1 cellular context compared by ENCODE assay signal in the genomic region with DNA sequence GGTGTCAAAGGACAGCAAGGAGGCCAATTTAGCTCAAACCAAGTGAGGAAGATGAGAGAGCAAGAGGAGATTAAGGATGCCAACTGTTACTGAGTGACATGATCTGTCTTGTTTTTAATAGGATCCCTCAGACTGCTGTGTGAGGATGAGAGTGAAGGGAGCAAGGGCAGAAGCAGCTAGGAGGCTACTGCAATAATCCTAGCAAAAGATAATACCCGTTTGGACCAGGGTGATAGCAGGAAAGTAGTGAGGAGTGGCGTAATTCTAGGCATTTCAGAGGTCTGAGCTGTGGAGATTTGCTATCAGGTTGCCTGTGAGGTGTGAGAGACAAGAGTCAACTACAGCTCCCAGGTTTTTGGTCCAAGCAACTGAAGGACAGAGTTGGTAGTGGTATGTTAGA.
TF ChIP-seq lines count a peak whose summit lies in the region.

No MANE protein-coding gene starts in this region.

TF ChIP-seq in K562, 482 proteins besides CTCF, POLR2A, EP300 and RAD21 (continued from another document and continues in another):
- no peak for TF ChIP-seq GABPB1 (CRISPR knock-in tag; IDR thresholded peaks at IDR 0.05)
- TF ChIP-seq CCAR2 (IDR thresholded peaks at IDR 0.05; ENCODE audit: low read depth, low read length) = no peak
- no peak for TF ChIP-seq CXXC5 (CRISPR knock-in tag; IDR thresholded peaks at IDR 0.05)
- TF ChIP-seq, protein P1, sequence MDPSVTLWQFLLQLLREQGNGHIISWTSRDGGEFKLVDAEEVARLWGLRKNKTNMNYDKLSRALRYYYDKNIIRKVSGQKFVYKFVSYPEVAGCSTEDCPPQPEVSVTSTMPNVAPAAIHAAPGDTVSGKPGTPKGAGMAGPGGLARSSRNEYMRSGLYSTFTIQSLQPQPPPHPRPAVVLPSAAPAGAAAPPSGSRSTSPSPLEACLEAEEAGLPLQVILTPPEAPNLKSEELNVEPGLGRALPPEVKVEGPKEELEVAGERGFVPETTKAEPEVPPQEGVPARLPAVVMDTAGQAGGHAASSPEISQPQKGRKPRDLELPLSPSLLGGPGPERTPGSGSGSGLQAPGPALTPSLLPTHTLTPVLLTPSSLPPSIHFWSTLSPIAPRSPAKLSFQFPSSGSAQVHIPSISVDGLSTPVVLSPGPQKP (CRISPR knock-in tag; IDR thresholded peaks at IDR 0.05) = no peak
- no peak for TF ChIP-seq STAT5B (CRISPR knock-in tag; IDR thresholded peaks at IDR 0.05)
- TF ChIP-seq, protein P2, sequence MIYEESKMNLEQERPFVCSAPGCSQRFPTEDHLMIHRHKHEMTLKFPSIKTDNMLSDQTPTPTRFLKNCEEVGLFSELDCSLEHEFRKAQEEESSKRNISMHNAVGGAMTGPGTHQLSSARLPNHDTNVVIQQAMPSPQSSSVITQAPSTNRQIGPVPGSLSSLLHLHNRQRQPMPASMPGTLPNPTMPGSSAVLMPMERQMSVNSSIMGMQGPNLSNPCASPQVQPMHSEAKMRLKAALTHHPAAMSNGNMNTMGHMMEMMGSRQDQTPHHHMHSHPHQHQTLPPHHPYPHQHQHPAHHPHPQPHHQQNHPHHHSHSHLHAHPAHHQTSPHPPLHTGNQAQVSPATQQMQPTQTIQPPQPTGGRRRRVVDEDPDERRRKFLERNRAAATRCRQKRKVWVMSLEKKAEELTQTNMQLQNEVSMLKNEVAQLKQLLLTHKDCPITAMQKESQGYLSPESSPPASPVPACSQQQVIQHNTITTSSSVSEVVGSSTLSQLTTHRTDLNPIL (CRISPR knock-in tag; IDR thresholded peaks at IDR 0.05) = no peak
- TF ChIP-seq IFI16 (CRISPR knock-in tag; IDR thresholded peaks at IDR 0.05) = no peak
- TF ChIP-seq TAF9B (IDR thresholded peaks at IDR 0.05; ENCODE audit: partially characterized antibody) = no peak
- TF ChIP-seq ZNF766 (CRISPR knock-in tag; conservative IDR thresholded peaks at IDR 0.05) = no peak
- TF ChIP-seq CREBBP (IDR thresholded peaks at IDR 0.05; ENCODE audit: low read depth, low read length) = no peak
- TF ChIP-seq RCOR1 (IDR thresholded peaks at IDR 0.05; ENCODE audit: borderline replicate concordance in 1 of 2, low read depth in 2 of 2, low read length in 2 of 2) = peak; percentile 74 to 95; a peak in 3 of 4 replicates
- peak; percentile 91 for TF ChIP-seq HLTF (IDR thresholded peaks at IDR 0.05)
- TF ChIP-seq KDM2B (CRISPR knock-in tag; IDR thresholded peaks at IDR 0.05) = no peak
- TF ChIP-seq BHLHE40 (IDR thresholded peaks at IDR 0.05; ENCODE audit: low read length) = 0 out of 2 replicates have a peak, but pooled peaks have one; percentile 35
- no peak for TF ChIP-seq ETV1 (tag; conservative IDR thresholded peaks at IDR 0.05; ENCODE audit: low read depth)
- peak; percentile 96 for TF ChIP-seq HDAC2 (IDR thresholded peaks at IDR 0.05)
- TF ChIP-seq BRF1 (IDR thresholded peaks at IDR 0.05; ENCODE audit: borderline replicate concordance, extremely low read depth, insufficient read length) = no peak
- TF ChIP-seq POLR2B (IDR thresholded peaks at IDR 0.05; ENCODE audit: low read depth, partially characterized antibody) = no peak
- TF ChIP-seq, protein P3, sequence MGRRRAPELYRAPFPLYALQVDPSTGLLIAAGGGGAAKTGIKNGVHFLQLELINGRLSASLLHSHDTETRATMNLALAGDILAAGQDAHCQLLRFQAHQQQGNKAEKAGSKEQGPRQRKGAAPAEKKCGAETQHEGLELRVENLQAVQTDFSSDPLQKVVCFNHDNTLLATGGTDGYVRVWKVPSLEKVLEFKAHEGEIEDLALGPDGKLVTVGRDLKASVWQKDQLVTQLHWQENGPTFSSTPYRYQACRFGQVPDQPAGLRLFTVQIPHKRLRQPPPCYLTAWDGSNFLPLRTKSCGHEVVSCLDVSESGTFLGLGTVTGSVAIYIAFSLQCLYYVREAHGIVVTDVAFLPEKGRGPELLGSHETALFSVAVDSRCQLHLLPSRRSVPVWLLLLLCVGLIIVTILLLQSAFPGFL (CRISPR knock-in tag; IDR thresholded peaks at IDR 0.05) = no peak
- TF ChIP-seq FOXJ2 (tag; IDR thresholded peaks at IDR 0.05) = no peak
- TF ChIP-seq, protein P4, sequence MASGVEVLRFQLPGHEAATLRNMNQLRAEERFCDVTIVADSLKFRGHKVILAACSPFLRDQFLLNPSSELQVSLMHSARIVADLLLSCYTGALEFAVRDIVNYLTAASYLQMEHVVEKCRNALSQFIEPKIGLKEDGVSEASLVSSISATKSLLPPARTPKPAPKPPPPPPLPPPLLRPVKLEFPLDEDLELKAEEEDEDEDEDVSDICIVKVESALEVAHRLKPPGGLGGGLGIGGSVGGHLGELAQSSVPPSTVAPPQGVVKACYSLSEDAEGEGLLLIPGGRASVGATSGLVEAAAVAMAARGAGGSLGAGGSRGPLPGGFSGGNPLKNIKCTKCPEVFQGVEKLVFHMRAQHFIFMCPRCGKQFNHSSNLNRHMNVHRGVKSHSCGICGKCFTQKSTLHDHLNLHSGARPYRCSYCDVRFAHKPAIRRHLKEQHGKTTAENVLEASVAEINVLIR (CRISPR knock-in tag; IDR thresholded peaks at IDR 0.05) = no peak
- TF ChIP-seq SOX6 (IDR thresholded peaks at IDR 0.05) = peak; percentile 78; the same call in 1 of the 2 replicates
- no peak for TF ChIP-seq RBM15 (IDR thresholded peaks at IDR 0.05; ENCODE audit: insufficient read depth, low read length)
- TF ChIP-seq ZNF695 (CRISPR knock-in tag; IDR thresholded peaks at IDR 0.05) = no peak
- TF ChIP-seq YY1 (IDR thresholded peaks at IDR 0.05; ENCODE audit: borderline replicate concordance in 1 of 3, control insufficient read depth in 1 of 3, extremely low read depth in 1 of 3, insufficient read depth in 3 of 3, insufficient read length in 1 of 3, insufficient replicate concordance in 2 of 3, low read depth in 1 of 3, low read length in 2 of 3) = no peak
- no peak for TF ChIP-seq ZNF184 (CRISPR knock-in tag; IDR thresholded peaks at IDR 0.05)
- no peak for TF ChIP-seq NONO (IDR thresholded peaks at IDR 0.05; ENCODE audit: low read depth in 2 of 2, low read length in 1 of 2)
- TF ChIP-seq GABPA (tag; conservative IDR thresholded peaks at IDR 0.05; ENCODE audit: low read depth) = no peak
- TF ChIP-seq HIVEP1 (CRISPR knock-in tag; IDR thresholded peaks at IDR 0.05) = no peak
- TF ChIP-seq MCM2 (IDR thresholded peaks at IDR 0.05; ENCODE audit: low read depth) = no peak
- TF ChIP-seq, protein P5, sequence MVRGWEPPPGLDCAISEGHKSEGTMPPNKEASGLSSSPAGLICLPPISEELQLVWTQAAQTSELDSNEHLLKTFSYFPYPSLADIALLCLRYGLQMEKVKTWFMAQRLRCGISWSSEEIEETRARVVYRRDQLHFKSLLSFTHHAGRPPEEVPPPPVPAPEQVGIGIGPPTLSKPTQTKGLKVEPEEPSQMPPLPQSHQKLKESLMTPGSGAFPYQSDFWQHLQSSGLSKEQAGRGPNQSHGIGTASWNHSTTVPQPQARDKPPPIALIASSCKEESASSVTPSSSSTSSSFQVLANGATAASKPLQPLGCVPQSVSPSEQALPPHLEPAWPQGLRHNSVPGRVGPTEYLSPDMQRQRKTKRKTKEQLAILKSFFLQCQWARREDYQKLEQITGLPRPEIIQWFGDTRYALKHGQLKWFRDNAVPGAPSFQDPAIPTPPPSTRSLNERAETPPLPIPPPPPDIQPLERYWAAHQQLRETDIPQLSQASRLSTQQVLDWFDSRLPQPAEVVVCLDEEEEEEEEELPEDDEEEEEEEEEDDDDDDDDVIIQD (CRISPR knock-in tag; IDR thresholded peaks at IDR 0.05) = no peak
- no peak for TF ChIP-seq MCM5 (IDR thresholded peaks at IDR 0.05; ENCODE audit: low read depth)
- TF ChIP-seq, protein P6, sequence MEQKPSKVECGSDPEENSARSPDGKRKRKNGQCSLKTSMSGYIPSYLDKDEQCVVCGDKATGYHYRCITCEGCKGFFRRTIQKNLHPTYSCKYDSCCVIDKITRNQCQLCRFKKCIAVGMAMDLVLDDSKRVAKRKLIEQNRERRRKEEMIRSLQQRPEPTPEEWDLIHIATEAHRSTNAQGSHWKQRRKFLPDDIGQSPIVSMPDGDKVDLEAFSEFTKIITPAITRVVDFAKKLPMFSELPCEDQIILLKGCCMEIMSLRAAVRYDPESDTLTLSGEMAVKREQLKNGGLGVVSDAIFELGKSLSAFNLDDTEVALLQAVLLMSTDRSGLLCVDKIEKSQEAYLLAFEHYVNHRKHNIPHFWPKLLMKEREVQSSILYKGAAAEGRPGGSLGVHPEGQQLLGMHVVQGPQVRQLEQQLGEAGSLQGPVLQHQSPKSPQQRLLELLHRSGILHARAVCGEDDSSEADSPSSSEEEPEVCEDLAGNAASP (IDR thresholded peaks at IDR 0.05) = no peak
- TF ChIP-seq NRF1 (conservative IDR thresholded peaks at IDR 0.05 in 1 of 2, IDR thresholded peaks at IDR 0.05 in 1 of 2) = no peak
- TF ChIP-seq, protein P7, sequence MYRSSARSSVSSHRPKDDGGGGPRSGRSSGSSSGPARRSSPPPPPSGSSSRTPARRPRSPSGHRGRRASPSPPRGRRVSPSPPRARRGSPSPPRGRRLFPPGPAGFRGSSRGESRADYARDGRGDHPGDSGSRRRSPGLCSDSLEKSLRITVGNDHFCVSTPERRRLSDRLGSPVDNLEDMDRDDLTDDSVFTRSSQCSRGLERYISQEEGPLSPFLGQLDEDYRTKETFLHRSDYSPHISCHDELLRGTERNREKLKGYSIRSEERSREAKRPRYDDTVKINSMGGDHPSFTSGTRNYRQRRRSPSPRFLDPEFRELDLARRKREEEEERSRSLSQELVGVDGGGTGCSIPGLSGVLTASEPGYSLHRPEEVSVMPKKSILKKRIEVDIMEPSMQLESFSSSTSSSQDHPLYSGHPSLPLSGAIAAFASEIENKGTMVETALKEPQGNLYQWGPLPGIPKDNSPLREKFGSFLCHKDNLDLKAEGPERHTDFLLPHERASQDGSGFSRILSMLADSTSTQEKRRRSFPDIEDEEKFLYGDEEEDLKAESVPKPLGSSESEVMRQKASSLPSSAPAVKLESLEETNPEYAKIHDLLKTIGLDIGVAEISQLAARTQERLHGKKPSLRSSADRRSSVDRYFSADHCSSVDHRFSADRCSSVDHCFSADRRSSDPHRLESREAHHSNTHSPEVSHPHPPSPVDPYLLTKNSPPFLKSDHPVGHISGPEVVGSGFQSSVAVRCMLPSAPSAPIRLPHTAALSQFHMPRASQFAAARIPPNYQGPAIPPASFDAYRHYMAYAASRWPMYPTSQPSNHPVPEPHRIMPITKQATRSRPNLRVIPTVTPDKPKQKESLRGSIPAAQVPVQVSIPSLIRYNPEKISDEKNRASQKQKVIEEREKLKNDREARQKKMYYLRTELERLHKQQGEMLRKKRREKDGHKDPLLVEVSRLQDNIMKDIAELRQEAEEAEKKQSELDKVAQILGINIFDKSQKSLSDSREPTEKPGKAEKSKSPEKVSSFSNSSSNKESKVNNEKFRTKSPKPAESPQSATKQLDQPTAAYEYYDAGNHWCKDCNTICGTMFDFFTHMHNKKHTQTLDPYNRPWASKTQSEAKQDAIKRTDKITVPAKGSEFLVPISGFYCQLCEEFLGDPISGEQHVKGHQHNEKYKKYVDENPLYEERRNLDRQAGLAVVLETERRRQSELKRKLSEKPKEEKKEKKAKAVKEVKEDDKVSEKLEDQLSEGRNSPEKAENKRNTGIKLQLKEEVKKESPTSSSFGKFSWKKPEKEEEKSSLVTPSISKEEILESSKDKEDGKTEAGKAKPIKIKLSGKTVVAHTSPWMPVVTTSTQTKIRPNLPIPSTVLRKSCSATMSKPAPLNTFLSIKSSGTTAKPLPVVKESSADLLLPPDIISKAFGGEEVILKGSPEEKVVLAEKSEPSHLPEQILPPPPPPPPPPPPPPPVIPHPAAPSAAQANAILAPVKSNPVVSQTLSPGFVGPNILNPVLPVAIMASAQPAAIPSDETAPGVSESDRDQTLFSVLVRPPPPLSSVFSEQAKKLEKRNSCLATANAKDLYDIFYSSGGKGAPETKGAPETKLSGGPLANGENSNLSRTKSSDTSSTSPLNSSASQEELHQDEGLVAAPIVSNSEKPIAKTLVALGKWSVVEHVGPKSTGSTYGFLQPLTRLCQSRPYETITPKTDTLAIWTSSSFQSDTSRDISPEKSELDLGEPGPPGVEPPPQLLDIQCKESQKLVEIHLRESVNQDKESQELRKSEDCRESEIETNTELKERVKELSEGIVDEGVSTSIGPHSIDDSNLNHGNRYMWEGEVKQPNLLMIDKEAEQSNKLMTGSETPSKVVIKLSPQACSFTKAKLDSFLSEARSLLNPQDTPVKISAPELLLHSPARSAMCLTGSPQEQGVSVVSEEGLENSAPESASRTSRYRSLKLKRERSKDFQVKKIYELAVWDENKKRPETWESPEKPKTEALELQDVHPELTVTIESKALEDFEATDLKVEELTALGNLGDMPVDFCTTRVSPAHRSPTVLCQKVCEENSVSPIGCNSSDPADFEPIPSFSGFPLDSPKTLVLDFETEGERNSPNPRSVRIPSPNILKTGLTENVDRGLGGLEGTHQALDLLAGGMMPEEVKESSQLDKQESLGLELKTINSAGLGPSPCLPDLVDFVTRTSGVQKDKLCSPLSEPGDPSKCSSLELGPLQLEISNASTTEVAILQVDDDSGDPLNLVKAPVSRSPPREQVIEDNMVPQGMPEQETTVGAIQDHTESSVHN (IDR thresholded peaks at IDR 0.05; ENCODE audit: borderline replicate concordance in 1 of 2, low read depth in 1 of 2) = no peak
- TF ChIP-seq ESRRB (CRISPR knock-in tag; IDR thresholded peaks at IDR 0.05; ENCODE audit: borderline replicate concordance) = no peak
- TF ChIP-seq, protein P8, sequence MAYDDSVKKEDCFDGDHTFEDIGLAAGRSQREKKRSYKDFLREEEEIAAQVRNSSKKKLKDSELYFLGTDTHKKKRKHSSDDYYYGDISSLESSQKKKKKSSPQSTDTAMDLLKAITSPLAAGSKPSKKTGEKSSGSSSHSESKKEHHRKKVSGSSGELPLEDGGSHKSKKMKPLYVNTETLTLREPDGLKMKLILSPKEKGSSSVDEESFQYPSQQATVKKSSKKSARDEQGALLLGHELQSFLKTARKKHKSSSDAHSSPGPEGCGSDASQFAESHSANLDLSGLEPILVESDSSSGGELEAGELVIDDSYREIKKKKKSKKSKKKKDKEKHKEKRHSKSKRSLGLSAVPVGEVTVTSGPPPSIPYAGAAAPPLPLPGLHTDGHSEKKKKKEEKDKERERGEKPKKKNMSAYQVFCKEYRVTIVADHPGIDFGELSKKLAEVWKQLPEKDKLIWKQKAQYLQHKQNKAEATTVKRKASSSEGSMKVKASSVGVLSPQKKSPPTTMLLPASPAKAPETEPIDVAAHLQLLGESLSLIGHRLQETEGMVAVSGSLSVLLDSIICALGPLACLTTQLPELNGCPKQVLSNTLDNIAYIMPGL (CRISPR knock-in tag; IDR thresholded peaks at IDR 0.05) = no peak
- no peak for TF ChIP-seq SLC30A9 (CRISPR knock-in tag; IDR thresholded peaks at IDR 0.05)
- TF ChIP-seq SIN3B (IDR thresholded peaks at IDR 0.05; ENCODE audit: low read depth) = no peak
- no peak for TF ChIP-seq ZNF707 (CRISPR knock-in tag; conservative IDR thresholded peaks at IDR 0.05)
- no peak for TF ChIP-seq PHF8 (IDR thresholded peaks at IDR 0.05; ENCODE audit: borderline replicate concordance, low read length)
- no peak for TF ChIP-seq ZKSCAN8 (CRISPR knock-in tag; IDR thresholded peaks at IDR 0.05)
- TF ChIP-seq ATF1 (CRISPR knock-in tag; IDR thresholded peaks at IDR 0.05) = no peak
- TF ChIP-seq ATF1 (tag; IDR thresholded peaks at IDR 0.05) = no peak
- peak; percentile 88 for TF ChIP-seq MTA2 (IDR thresholded peaks at IDR 0.05; ENCODE audit: low read depth)
- no peak for TF ChIP-seq POLR2AphosphoS2 (IDR thresholded peaks at IDR 0.05; ENCODE audit: low read length)
- no peak for TF ChIP-seq ZFPM2 (CRISPR knock-in tag; IDR thresholded peaks at IDR 0.05)
- 0 out of 2 replicates have a peak, but pooled peaks have one; percentile 42 for TF ChIP-seq MYNN (IDR thresholded peaks at IDR 0.05)
- TF ChIP-seq MYNN (CRISPR knock-in tag; IDR thresholded peaks at IDR 0.05) = no peak
- TF ChIP-seq XRCC4 (IDR thresholded peaks at IDR 0.05; ENCODE audit: extremely low read depth, insufficient read depth, insufficient read length) = no peak
